ENCODE assay signal across 16 cellular contexts in genomic region chr12:96510306-96510764, GRCh38. TPM values are rescaled to one million over a fixed set of nuclear protein-coding genes. Genes with fewer than 3 reads are reported as not detected.
DNase-seq lines count a peak whose midpoint lies in the region; ATAC-seq and TF ChIP-seq lines count a peak whose summit lies in the region.
"Had no signal": no experiment of that assay in that cellular context is flagged by ENCODE, and none has a peak within 500 bp of the region (broad histone marks: within the 10 kb centered on the region; RNA-seq: fewer than 3 reads in every experiment).

No MANE protein-coding gene starts in this region.

- H3K56ac ChIP-seq in IMR-90 (ENCODE audit: extremely low read depth, insufficient read depth, low read length) = no peak overlapping the region

- H3K18ac ChIP-seq in IMR-90 (ENCODE audit: low read depth, low read length) = no peak overlapping the region

- no peaks in the 10 kb centered on the region for H3K79me1 ChIP-seq in IMR-90 (ENCODE audit: low read depth in 1 of 2, low read length in 2 of 2)

- TF ChIP-seq RAD21 in IMR-90 (IDR thresholded peaks at IDR 0.05; ENCODE audit: low read length) = no peak

- no peak overlapping the region for H3K4ac ChIP-seq in IMR-90 (ENCODE audit: low read depth, low read length)

- no peak overlapping the region for H2BK120ac ChIP-seq in IMR-90 (ENCODE audit: low read depth, low read length)

- H2BK15ac ChIP-seq in IMR-90 (ENCODE audit: low read depth, low read length) = no peak overlapping the region

- dilution Hi-C loops in IMR-90 (cut with HindIII; ENCODE audit: low sequenced_read_pairs, unreplicated experiment) = loop anchor here (10.0 kb wide), 1 partner anchor 446 kb away; no protein-coding TSS in a partner anchor

- no peak overlapping the region for H3K23ac ChIP-seq in IMR-90 (ENCODE audit: low read depth, low read length)

- H3K4me3 ChIP-seq in IMR-90 (ENCODE audit: insufficient read depth, low read depth, low read length) (no peak overlapping the region), cardiac fibroblast (replicated peaks in 1 of 2; ENCODE audit: low read depth in 2 of 2, low read length in 2 of 2) (no peak overlapping the region), thoracic aorta (no peak overlapping the region)
- H3K4me3 ChIP-seq: dorsolateral prefrontal cortex had no signal

- H2BK20ac ChIP-seq in IMR-90 (ENCODE audit: low read depth, low read length) = no peak overlapping the region

- no peaks in the 10 kb centered on the region for H4K20me1 ChIP-seq in IMR-90 (ENCODE audit: insufficient read depth, low read length)

- no peaks in the 10 kb centered on the region for H3K36me3 ChIP-seq in IMR-90 (ENCODE audit: control insufficient read depth, insufficient read depth, low read length)
- H3K36me3 ChIP-seq in thoracic aorta = no peaks in the 10 kb centered on the region
- H3K36me3 ChIP-seq: BE2C had no signal

- TF ChIP-seq CTCF in IMR-90 (conservative IDR thresholded peaks at IDR 0.05; ENCODE audit: low read depth, low read length) (no peak), cardiac fibroblast (IDR thresholded peaks at IDR 0.05; ENCODE audit: low read depth, low read length) (no peak), foreskin keratinocyte (conservative IDR thresholded peaks at IDR 0.05) (no peak), thoracic aorta (IDR thresholded peaks at IDR 0.05) (no peak)

- in situ Hi-C loops in IMR-90 (cut with MboI; ENCODE audit: low sequenced_read_pairs) = loop anchor here (10.0 kb wide), 1 partner anchor 306 kb away; no protein-coding TSS in a partner anchor

- H3K27ac ChIP-seq in IMR-90 (ENCODE audit: insufficient read depth, low read length) = no peak overlapping the region
- H3K27ac ChIP-seq in foreskin keratinocyte = no peak overlapping the region
- peak overlapping the region; percentile 35 to 65 for H3K27ac ChIP-seq in thoracic aorta
- H3K27ac ChIP-seq: dorsolateral prefrontal cortex had no signal

- no peak overlapping the region for H2AK5ac ChIP-seq in IMR-90 (ENCODE audit: low read depth, low read length)

- no peak for TF ChIP-seq POLR2A in IMR-90 (IDR thresholded peaks at IDR 0.05; ENCODE audit: low read depth, low read length)

- no peaks in the 10 kb centered on the region for H3K9me3 ChIP-seq in IMR-90 (ENCODE audit: control insufficient read depth, insufficient read depth, low read length)
- no peaks in the 10 kb centered on the region for H3K9me3 ChIP-seq in thoracic aorta
- H3K9me3 ChIP-seq: BE2C had no signal

- intact Hi-C loops in IMR-90 (cut with micrococcal nuclease) = no loop called here

- no peaks in the 10 kb centered on the region for H3K27me3 ChIP-seq in IMR-90 (ENCODE audit: control insufficient read depth, insufficient read depth, low read length)
- H3K27me3 ChIP-seq in foreskin keratinocyte = no peaks in the 10 kb centered on the region
- no peaks in the 10 kb centered on the region for H3K27me3 ChIP-seq in thoracic aorta (replicated peaks; ENCODE audit: insufficient read depth)
- H3K27me3 ChIP-seq: BE2C, dorsolateral prefrontal cortex had no signal

- no peak overlapping the region for H4K91ac ChIP-seq in IMR-90 (ENCODE audit: insufficient read depth, low read depth, low read length)

- POLR2A ChIA-PET in IMR-90 (lab: Charles Lee; ENCODE audit: unreplicated experiment) = no interaction called here

- H3K9me1 ChIP-seq in IMR-90 (ENCODE audit: insufficient read depth, low read length) = no peaks in the 10 kb centered on the region

- CTCF ChIA-PET in IMR-90 (lab: Yijun Ruan, JAX) = no interaction called here

- ATAC-seq in IMR-90 (ENCODE audit: low read depth) (peak; percentile 27), foreskin keratinocyte (peak; percentile 42), thoracic aorta (ENCODE audit: insufficient number of reproducible peaks, low FRiP score, low read depth) (peak; percentile 61), HG02852 (IDR thresholded peaks at IDR 0.05; ENCODE audit: unreplicated experiment) (no peak)
- ATAC-seq: natural killer cell treated with Interleukin-12 subunit alpha and Interleukin-12 subunit beta and Interleukin-15 and Interleukin-18, amount 100 ng/mL, for 72 hours had no signal

- H3K14ac ChIP-seq in IMR-90 (replicated peaks; ENCODE audit: low read depth, low read length) = no peak overlapping the region

- H3K4me2 ChIP-seq in IMR-90 (ENCODE audit: low read depth, low read length) = no peak overlapping the region

- H3K4me1 ChIP-seq in IMR-90 (ENCODE audit: control insufficient read depth, insufficient read depth, low read length) = peaks cover 5% of the 10 kb centered on the region
- peaks cover 5% of the 10 kb centered on the region for H3K4me1 ChIP-seq in foreskin keratinocyte
- H3K4me1 ChIP-seq in thoracic aorta (ENCODE audit: control insufficient read depth in 1 of 2, low read depth in 2 of 2) = peaks cover 6 to 16% of the 10 kb centered on the region in 2 donors
- H3K4me1 ChIP-seq: BE2C had no signal

- H4K5ac ChIP-seq in IMR-90 (ENCODE audit: low read depth, low read length) = no peak overlapping the region

- H2AK9ac ChIP-seq in IMR-90 (replicated peaks; ENCODE audit: low read depth, low read length, poor library complexity) = no peak overlapping the region

- BruUV-seq in IMR-90 (replicated peaks; lab: Mats Ljungman, UMichigan) = no TSS peak

- H3K9ac ChIP-seq in IMR-90 (ENCODE audit: low read depth, low read length) = no peak overlapping the region

- DNase-seq in IMR-90 = peak; percentile 45
- peak; percentile 36 to 57 for DNase-seq in cardiac fibroblast (ENCODE audit: low read depth in 2 of 2)
- peak in 1 of 2 donors; percentile 68 for DNase-seq in foreskin keratinocyte
- no peak for DNase-seq in thoracic aorta (ENCODE audit: low spot score)
- no peak for DNase-seq in stimulated activated CD8-positive, alpha-beta memory T cell treated with anti-CD3 and anti-CD28 coated beads, Interleukin-4, amount 100 ng/mL, for 48 hours
- no peak for DNase-seq in NCI-H524 treated with DMSO at 0.1 percent for 48 hours (lab: John Stamatoyannopoulos, UW)
- DNase-seq: activated CD4-positive, CD25-positive, alpha-beta regulatory T cell; BE2C; dorsolateral prefrontal cortex; H7; NCI-H1694 treated with DMSO at 0.1 percent for 48 hours; NCI-H446 treated with DMSO at 0.1 percent for 48 hours; substantia nigra; T-helper 2 cell had no signal

- H4K8ac ChIP-seq in IMR-90 (ENCODE audit: low read depth in 2 of 2, low read length in 2 of 2) = no peak overlapping the region

- whole genome bisulfite sequencing in IMR-90 (ENCODE audit: extremely low coverage in 2 of 2, insufficient read length in 1 of 2), 2 experiments = no CpG with 5 or more reads among the region's 3 CpGs

- H2BK5ac ChIP-seq in IMR-90 (ENCODE audit: low read depth, low read length, poor library complexity, severe bottlenecking) = no peak overlapping the region

- H2AFZ ChIP-seq in IMR-90 (replicated peaks; ENCODE audit: low read length, poor library complexity) = no peak overlapping the region

TF ChIP-seq in IMR-90, 13 proteins besides CTCF, POLR2A, EP300 and RAD21:
- TF ChIP-seq CEBPB (IDR thresholded peaks at IDR 0.05; ENCODE audit: low read depth, low read length) = no peak
- TF ChIP-seq, protein P1, sequence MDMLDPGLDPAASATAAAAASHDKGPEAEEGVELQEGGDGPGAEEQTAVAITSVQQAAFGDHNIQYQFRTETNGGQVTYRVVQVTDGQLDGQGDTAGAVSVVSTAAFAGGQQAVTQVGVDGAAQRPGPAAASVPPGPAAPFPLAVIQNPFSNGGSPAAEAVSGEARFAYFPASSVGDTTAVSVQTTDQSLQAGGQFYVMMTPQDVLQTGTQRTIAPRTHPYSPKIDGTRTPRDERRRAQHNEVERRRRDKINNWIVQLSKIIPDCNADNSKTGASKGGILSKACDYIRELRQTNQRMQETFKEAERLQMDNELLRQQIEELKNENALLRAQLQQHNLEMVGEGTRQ (IDR thresholded peaks at IDR 0.05; ENCODE audit: low read depth, low read length) = no peak
- TF ChIP-seq SMC3 (IDR thresholded peaks at IDR 0.05; ENCODE audit: low read depth, low read length) = no peak
- no peak for TF ChIP-seq MAZ (IDR thresholded peaks at IDR 0.05; ENCODE audit: borderline replicate concordance, low read depth, low read length)
- TF ChIP-seq BHLHE40 (IDR thresholded peaks at IDR 0.05; ENCODE audit: low read depth, low read length) = no peak
- TF ChIP-seq MAFK (IDR thresholded peaks at IDR 0.05; ENCODE audit: low read depth, low read length) = no peak
- TF ChIP-seq CHD1 (IDR thresholded peaks at IDR 0.05; ENCODE audit: low read depth, low read length) = no peak
- no peak for TF ChIP-seq RCOR1 (IDR thresholded peaks at IDR 0.05; ENCODE audit: insufficient replicate concordance, low read length)

RNA-seq across cellular contexts. Expression of gene CFAP54, which starts 21.0 kb away (rescaled TPM):
- total RNA-seq in IMR-90 (2012; rRNA removed) (0.18 and 0.28 TPM in 2 replicates), foreskin keratinocyte (0.78 and 0.85 TPM in 2 replicates), thoracic aorta (1 to 10 TPM; 1.1 to 4.2 TPM)
- polyA plus RNA-seq in IMR-90 (2012; rRNA removed) (0.19 and 0.41 TPM in 2 replicates), foreskin keratinocyte (0.35 and 0.43 TPM in 2 replicates)
- 0.38 and 0.88 TPM in 2 replicates for polyA plus RNA-seq in IMR-90 (2012; cell fraction: cytosol; rRNA removed)
- 0.35 and 0.91 TPM in 2 replicates for polyA plus RNA-seq in IMR-90 (2012; cell fraction: nucleus; rRNA removed; ENCODE audit: low replicate concordance)
- total RNA-seq: H7 had no signal

Comparison
In these comparisons a context has a peak if more than half of its experiments do, and no peak if none do; other contexts are left out.
1. DNase-seq: peak in IMR-90 (single experiment) and cardiac fibroblast (2 of 2); none in thoracic aorta (single experiment), stimulated activated CD8-positive, alpha-beta memory T cell treated with anti-CD3 and anti-CD28 coated beads, Interleukin-4, amount 100 ng/mL, for 48 hours (single experiment) and NCI-H524 treated with DMSO at 0.1 percent for 48 hours (single experiment).
2. H3K27ac ChIP-seq: peak in thoracic aorta (2 of 2); none in IMR-90 (single experiment) and foreskin keratinocyte (single experiment).